In genomic region chr16:30394603-30395154, GRCh38 we compare ENCODE assay signal across 9 cellular contexts. TPM values are rescaled to one million over a fixed set of nuclear protein-coding genes. Genes with fewer than 3 reads are reported as not detected.
DNase-seq lines count a peak whose midpoint lies in the region; ATAC-seq lines count a peak whose summit lies in the region.
"Had no signal": no experiment of that assay in that cellular context is flagged by ENCODE, and none has a peak within 500 bp of the region (broad histone marks: within the 10 kb centered on the region; RNA-seq: fewer than 3 reads in every experiment).

No MANE protein-coding gene starts in this region.

- H3K4me1 ChIP-seq in adipocyte (ENCODE audit: control insufficient read depth, insufficient read depth, low read length) (peaks cover 14% of the 10 kb centered on the region), iPS-18a (ENCODE audit: control insufficient read depth, low read depth, low read length) (peaks cover 9% of the 10 kb centered on the region)

- peaks cover 2% of the 10 kb centered on the region for H3K36me3 Mint-ChIP-seq in activated naive CD4-positive, alpha-beta T cell treated with anti-CD3 and anti-CD28 coated beads, Interleukin-2, amount 50 U/mL, for 24 hours
- peaks cover 28% of the 10 kb centered on the region for H3K36me3 Mint-ChIP-seq in stimulated activated effector memory CD8-positive, alpha-beta T cell treated with anti-CD3 and anti-CD28 coated beads, Interleukin-12 subunit alpha, Interleukin-12 subunit beta, amount 100 ng/mL, for 72 hours

- H3K36me3 ChIP-seq in adipocyte (ENCODE audit: control insufficient read depth, insufficient read depth, low read length, severe bottlenecking), result peaks cover 8% of the 10 kb centered on the region
- peaks cover 21% of the 10 kb centered on the region for H3K36me3 ChIP-seq in iPS-18a (ENCODE audit: control insufficient read depth, low read depth, low read length)

- no peaks in the 10 kb centered on the region for H3K9me3 Mint-ChIP-seq in activated naive CD4-positive, alpha-beta T cell treated with anti-CD3 and anti-CD28 coated beads, Interleukin-2, amount 50 U/mL, for 24 hours
- H3K9me3 Mint-ChIP-seq in stimulated activated effector memory CD8-positive, alpha-beta T cell treated with anti-CD3 and anti-CD28 coated beads, Interleukin-12 subunit alpha, Interleukin-12 subunit beta, amount 100 ng/mL, for 72 hours, result no peaks in the 10 kb centered on the region

- H3K27ac Mint-ChIP-seq in activated naive CD4-positive, alpha-beta T cell treated with anti-CD3 and anti-CD28 coated beads, Interleukin-2, amount 50 U/mL, for 24 hours, result peak overlapping the region; percentile 84
- H3K27ac Mint-ChIP-seq in stimulated activated effector memory CD8-positive, alpha-beta T cell treated with anti-CD3 and anti-CD28 coated beads, Interleukin-12 subunit alpha, Interleukin-12 subunit beta, amount 100 ng/mL, for 72 hours, result peak overlapping the region; percentile 93

- peak overlapping the region; percentile 99 for H3K27ac ChIP-seq in iPS-18a (ENCODE audit: low read length)

- peak overlapping the region; percentile 93 for H3K4me3 ChIP-seq in adipocyte (ENCODE audit: low read length)
- H3K4me3 ChIP-seq in iPS-18a (ENCODE audit: low read length), result peak overlapping the region; percentile 90

- ATAC-seq in stimulated activated effector memory CD8-positive, alpha-beta T cell treated with anti-CD3 and anti-CD28 coated beads, Interleukin-12 subunit alpha, Interleukin-12 subunit beta, amount 100 ng/mL, for 72 hours, result no peak
- ATAC-seq in activated CD4-positive, CD25-positive, alpha-beta regulatory T cell treated with anti-CD3 and anti-CD28 coated beads, Interleukin-2, amount 50 U/mL, for 24 hours, result no peak

- H3K27me3 ChIP-seq in adipocyte (replicated peaks; ENCODE audit: control insufficient read depth, insufficient read depth, low read length) (no peaks in the 10 kb centered on the region), iPS-18a (ENCODE audit: control insufficient read depth, insufficient read depth, low read length) (no peaks in the 10 kb centered on the region)

- DNase-seq in activated naive CD4-positive, alpha-beta T cell treated with Interleukin-2 at 50 U/mL for 16 hours, result no peak
- DNase-seq in adipocyte (ENCODE audit: low read depth) (peak; percentile 69), DMS 273 (lab: John Stamatoyannopoulos, UW; ENCODE audit: unreplicated experiment) (no peak), occipital lobe (lab: John Stamatoyannopoulos, UW) (no peak)
- no peak for DNase-seq in stimulated activated effector memory CD8-positive, alpha-beta T cell treated with anti-CD3 and anti-CD28 coated beads, Interleukin-12 subunit alpha, Interleukin-12 subunit beta, amount 100 ng/mL, for 72 hours (ENCODE audit: low spot score in 2 of 2)

- no peaks in the 10 kb centered on the region for H3K9me3 ChIP-seq in adipocyte (ENCODE audit: control insufficient read depth, low read length)
- no peaks in the 10 kb centered on the region for H3K9me3 ChIP-seq in iPS-18a (ENCODE audit: control insufficient read depth, low read depth, low read length)

- H3K4me1 Mint-ChIP-seq in activated naive CD4-positive, alpha-beta T cell treated with anti-CD3 and anti-CD28 coated beads, Interleukin-2, amount 50 U/mL, for 24 hours, result peaks cover 34% of the 10 kb centered on the region
- H3K4me1 Mint-ChIP-seq in stimulated activated effector memory CD8-positive, alpha-beta T cell treated with anti-CD3 and anti-CD28 coated beads, Interleukin-12 subunit alpha, Interleukin-12 subunit beta, amount 100 ng/mL, for 72 hours, result peaks cover 40% of the 10 kb centered on the region

- H3K27me3 Mint-ChIP-seq in activated naive CD4-positive, alpha-beta T cell treated with anti-CD3 and anti-CD28 coated beads, Interleukin-2, amount 50 U/mL, for 24 hours, result no peaks in the 10 kb centered on the region

- H3K9ac ChIP-seq in adipocyte (ENCODE audit: low read length) (peak overlapping the region; percentile 84), iPS-18a (ENCODE audit: low read length) (peak overlapping the region; percentile 99)

- H3K4me3 Mint-ChIP-seq in activated naive CD4-positive, alpha-beta T cell treated with anti-CD3 and anti-CD28 coated beads, Interleukin-2, amount 50 U/mL, for 24 hours, result peak overlapping the region; percentile 89
- peak overlapping the region; percentile 83 for H3K4me3 Mint-ChIP-seq in stimulated activated effector memory CD8-positive, alpha-beta T cell treated with anti-CD3 and anti-CD28 coated beads, Interleukin-12 subunit alpha, Interleukin-12 subunit beta, amount 100 ng/mL, for 72 hours

RNA-seq across cellular contexts. Expression of gene ZNF48, which starts 0.5 kb away (rescaled TPM):
- 32.0 TPM for total RNA-seq in occipital lobe

RNA-seq across cellular contexts. Expression of gene SEPTIN1, which starts 12.3 kb away (rescaled TPM):
- total RNA-seq in occipital lobe, result under 0.01 TPM

RNA-seq across cellular contexts. Expression of gene ZNF771, which starts 12.7 kb away (rescaled TPM):
- 6.9 TPM for total RNA-seq in occipital lobe

RNA-seq across cellular contexts. Expression of gene MYL11, which starts 20.1 kb away (rescaled TPM):
- total RNA-seq in occipital lobe, result 6.1 TPM
- total RNA-seq: lung microvascular endothelial cell had no signal

RNA-seq across cellular contexts. Expression of gene TBC1D10B, which starts 24.4 kb away (rescaled TPM):
- total RNA-seq in occipital lobe, result 25.6 TPM
